7 cellular contexts compared by ENCODE assay signal in genomic region chr3:39166932-39167532, GRCh38. TPM values are rescaled to one million over a fixed set of nuclear protein-coding genes. Genes with fewer than 3 reads are reported as not detected.
A peak's percentile ranks its signal among the peaks of the same experiment; 100 is the strongest.
DNase-seq lines count a peak whose midpoint lies in the region; ATAC-seq and TF ChIP-seq lines count a peak whose summit lies in the region.
"Had no signal": no experiment of that assay in that cellular context is flagged by ENCODE, and none has a peak within 500 bp of the region (broad histone marks: within the 10 kb centered on the region; RNA-seq: fewer than 3 reads in every experiment).

No MANE protein-coding gene starts in this region.

- WGBS in stomach, 5 donors = 46 to 80% (median 64%) methylated on average over 1 of the region's 1 CpG

- H3K4me3 ChIP-seq in stomach = no peak overlapping the region

- no peak for TF ChIP-seq EP300 in stomach (IDR thresholded peaks at IDR 0.05)

- intact Hi-C loops in stomach (cut with DNase I; ENCODE audit: low total_unique reads) = no loop called here

- H3K36me3 Mint-ChIP-seq in T-helper 17 cell (ENCODE audit: low read depth) = peaks cover 4% of the 10 kb centered on the region
- H3K36me3 Mint-ChIP-seq: naive thymus-derived CD8-positive, alpha-beta T cell had no signal

- H3K27me3 Mint-ChIP-seq in T-helper 17 cell = no peaks in the 10 kb centered on the region

- H3K4me3 Mint-ChIP-seq in T-helper 17 cell = no peak overlapping the region
- H3K4me3 Mint-ChIP-seq: naive thymus-derived CD8-positive, alpha-beta T cell had no signal

- H3K27ac Mint-ChIP-seq in T-helper 17 cell = no peak overlapping the region

- peaks cover 0 to 13% (median 3%) of the 10 kb centered on the region in 4 donors for H3K4me1 ChIP-seq in stomach

- peak overlapping the region in 2 of 5 donors; percentile 45 to 60 for H3K27ac ChIP-seq in stomach

- no peak for TF ChIP-seq POLR2A in stomach (IDR thresholded peaks at IDR 0.05)

- peaks cover 4% of the 10 kb centered on the region for H3K4me1 Mint-ChIP-seq in T-helper 17 cell
- H3K4me1 Mint-ChIP-seq: naive thymus-derived CD8-positive, alpha-beta T cell had no signal

- no peak for TF ChIP-seq CTCF in stomach (IDR thresholded peaks at IDR 0.05)

- no peaks in the 10 kb centered on the region for H3K9me3 ChIP-seq in stomach
- no peaks in the 10 kb centered on the region for H3K9me3 ChIP-seq in T-helper 17 cell (ENCODE audit: control insufficient read depth, low read length, poor library complexity, severe bottlenecking)

- DNase-seq in NCI-H460 (ENCODE audit: extremely low read depth, low read depth) (peak; percentile 80), stomach (peak; percentile 52), NK-92 (lab: John Stamatoyannopoulos, UW; ENCODE audit: unreplicated experiment) (no peak), T-helper 17 cell (no peak)
- DNase-seq: NCI-H146 had no signal

- peak; percentile 70 for ATAC-seq in esophagus mucosa
- ATAC-seq in T-helper 17 cell = no peak

- no peaks in the 10 kb centered on the region for H3K27me3 ChIP-seq in stomach

- H3K36me3 ChIP-seq in stomach = no peaks in the 10 kb centered on the region

RNA-seq across cellular contexts. Expression of gene CSRNP1, which starts 13.6 kb away (rescaled TPM):
- 7.6 and 8.6 TPM in 2 replicates for total RNA-seq in NCI-H460 (2014; rRNA removed; shearing (Covaris generic))
- polyA plus RNA-seq in NCI-H460 (2014; cell fraction: nucleus; rRNA removed) = 5.8 and 7.1 TPM in 2 replicates
- total RNA-seq in esophagus mucosa = 15.4 TPM
- 10 to 100 TPM; 20.4 to 62.3 (median 35.3) TPM for total RNA-seq in stomach
- 10 to 100 TPM; 16.8 to 18.0 (median 17.8) TPM for polyA plus RNA-seq in stomach
- total RNA-seq in T-helper 17 cell = 100 to 1,000 TPM; 356 to 408 TPM

RNA-seq across cellular contexts. Expression of gene XIRP1, which starts 25.4 kb away (rescaled TPM):
- not detected in 2 replicates for total RNA-seq in NCI-H460 (2014; rRNA removed; shearing (Covaris generic))
- not detected in 2 replicates for polyA plus RNA-seq in NCI-H460 (2014; cell fraction: nucleus; rRNA removed)
- total RNA-seq in esophagus mucosa (not detected), stomach (under 1 TPM in 2 of 5 donors, not detected in 3; under 0.01 to 0.18 TPM), T-helper 17 cell (not detected)
- 1 to 10 TPM in 1 of 3 donors, under 1 TPM in 2; 0.08 to 1.1 (median 0.56) TPM for polyA plus RNA-seq in stomach
- total RNA-seq: naive thymus-derived CD8-positive, alpha-beta T cell had no signal
- polyA plus RNA-seq: naive thymus-derived CD8-positive, alpha-beta T cell had no signal

RNA-seq across cellular contexts. Expression of gene TTC21A, which starts 59.6 kb away (rescaled TPM):
- 0.95 and 1.2 TPM in 2 replicates for total RNA-seq in NCI-H460 (2014; rRNA removed; shearing (Covaris generic))
- 0.08 and 6.7 TPM in 2 replicates for polyA plus RNA-seq in NCI-H460 (2014; cell fraction: nucleus; rRNA removed)
- total RNA-seq in esophagus mucosa (2.3 TPM), stomach (10 to 100 TPM in 1 of 5 donors, 1 to 10 TPM in 3, under 1 TPM in 1; 0.89 to 10.3 (median 2.9) TPM), T-helper 17 cell (10 to 100 TPM in 1 of 2 donors, 1 to 10 TPM in 1; 3.5 to 12.3 TPM)
- polyA plus RNA-seq in stomach = 10 to 100 TPM in 1 of 3 donors, 1 to 10 TPM in 2; 5.1 to 17.7 (median 7.5) TPM

RNA-seq across cellular contexts. Expression of gene GORASP1, which starts 59.6 kb away (rescaled TPM):
- 16.4 and 22.3 TPM in 2 replicates for total RNA-seq in NCI-H460 (2014; rRNA removed; shearing (Covaris generic))
- 87.0 and 107 TPM in 2 replicates for polyA plus RNA-seq in NCI-H460 (2014; cell fraction: nucleus; rRNA removed)
- total RNA-seq in esophagus mucosa (23.5 TPM), stomach (10 to 100 TPM in 4 of 5 donors, 1 to 10 TPM in 1; 9.3 to 68.7 (median 53.1) TPM), T-helper 17 cell (10 to 100 TPM; 29.2 to 40.1 TPM)
- polyA plus RNA-seq in stomach = 10 to 100 TPM; 22.4 to 35.4 (median 29.1) TPM

Comparison
In these comparisons a context has a peak if more than half of its experiments do, and no peak if none do; other contexts are left out.
1. DNase-seq: peak in NCI-H460 (single experiment) and stomach (single experiment); none in NK-92 (single experiment) and T-helper 17 cell (0 of 3).
2. RNA of gene CSRNP1, which starts 13.6 kb away (total RNA-seq): 356 to 408 TPM in T-helper 17 cell; 20.4 to 62.3 TPM in stomach, 15.4 TPM in esophagus mucosa (single experiment) and 7.6 to 8.6 TPM in NCI-H460; every median in the first group is over 4 times any median in the second.